In the genomic region with DNA sequence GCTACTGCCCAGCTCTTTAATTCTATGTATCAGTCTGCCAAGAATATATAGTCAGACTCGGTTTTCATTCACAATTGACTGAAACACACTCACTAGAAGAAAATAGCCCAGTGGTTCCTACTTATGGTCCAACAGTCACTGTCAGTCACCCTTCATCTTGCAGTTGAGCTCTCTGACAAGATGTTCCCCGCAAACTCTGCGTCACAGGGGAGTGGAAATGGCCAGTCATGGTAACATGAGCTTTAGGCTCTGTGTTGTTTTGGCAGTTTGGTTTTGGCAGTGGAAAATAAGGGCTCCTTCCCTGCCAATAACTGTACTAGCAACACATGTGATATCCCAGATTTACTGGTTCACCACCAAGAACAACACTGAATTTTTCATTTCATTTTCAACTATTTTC, we compare ENCODE assay signal across 13 cellular contexts.
A peak's percentile ranks its signal among the peaks of the same experiment; 100 is the strongest.
DNase-seq lines count a peak whose midpoint lies in the region; TF ChIP-seq lines count a peak whose summit lies in the region.
"Had no signal": no experiment of that assay in that cellular context is flagged by ENCODE, and none has a peak within 500 bp of the region (broad histone marks: within the 10 kb centered on the region; RNA-seq: fewer than 3 reads in every experiment).

No MANE protein-coding gene starts in this region.

- H3K27ac ChIP-seq in esophagus muscularis mucosa (replicated peaks in 1 of 4) (peak overlapping the region; percentile 32 to 52 (median 40)), mesendoderm (ENCODE audit: low read depth, low read length) (no peak overlapping the region)

- no peak overlapping the region for H2BK5ac ChIP-seq in mesendoderm (ENCODE audit: low read length)

- no peaks in the 10 kb centered on the region for H3K9me3 ChIP-seq in esophagus muscularis mucosa

- TF ChIP-seq CTCF in esophagus muscularis mucosa (IDR thresholded peaks at IDR 0.05): no peak
- no peak for TF ChIP-seq CTCF in nephron progenitor cell (IDR thresholded peaks at IDR 0.05)

- peak overlapping the region; percentile 54 for H3K27ac Mint-ChIP-seq in nephron progenitor cell
- H3K27ac Mint-ChIP-seq: activated T-cell treated with anti-CD3 and anti-CD28 coated beads, Interleukin-2, amount 50 U/mL, for 72 hours had no signal

- no peaks in the 10 kb centered on the region for H3K9me3 Mint-ChIP-seq in nephron progenitor cell
- H3K9me3 Mint-ChIP-seq: activated T-cell treated with anti-CD3 and anti-CD28 coated beads, Interleukin-2, amount 50 U/mL, for 72 hours; IgD-negative memory B cell had no signal

- H2AK5ac ChIP-seq in mesendoderm (ENCODE audit: low read length): no peak overlapping the region

- H3K79me2 ChIP-seq in mesendoderm (ENCODE audit: control insufficient read depth, insufficient read depth, low read length): no peaks in the 10 kb centered on the region

- peaks cover 31% of the 10 kb centered on the region for H3K36me3 Mint-ChIP-seq in nephron progenitor cell (ENCODE audit: low read depth)
- H3K36me3 Mint-ChIP-seq: IgD-negative memory B cell had no signal

- H3K23ac ChIP-seq in mesendoderm (ENCODE audit: low read length): no peak overlapping the region

- H4K5ac ChIP-seq in mesendoderm (ENCODE audit: low read length): no peak overlapping the region

- H3K36me3 ChIP-seq in esophagus muscularis mucosa (peaks cover 0 to 11% (median 0%) of the 10 kb centered on the region in 4 donors), mesendoderm (ENCODE audit: control insufficient read depth, insufficient read depth, low read length) (no peaks in the 10 kb centered on the region)

- peak; percentile 18 for DNase-seq in RPMI7951 (ENCODE audit: low read depth)
- DNase-seq in esophagus muscularis mucosa (ENCODE audit: extremely low spot score): peak; percentile 91
- DNase-seq in nephron progenitor cell: no peak
- DNase-seq in NOMO-1 treated with DMSO at 0.1 percent for 48 hours (lab: John Stamatoyannopoulos, UW; ENCODE audit: unreplicated experiment): no peak
- no peak for DNase-seq in cerebellar nuclear complex (lab: John Stamatoyannopoulos, UW)
- DNase-seq in mesendoderm: no peak
- DNase-seq in NCI-H774 (lab: John Stamatoyannopoulos, UW): no peak
- DNase-seq: activated CD4-positive, alpha-beta T cell treated with anti-CD3 and anti-CD28 coated beads for 1 hour; DMS 273 treated with DMSO at 0.1 percent for 48 hours; stimulated activated naive CD4-positive, alpha-beta T cell treated with Interleukin-2 at 50 U/mL for 16 hours had no signal

- no peaks in the 10 kb centered on the region for H3K27me3 Mint-ChIP-seq in nephron progenitor cell (ENCODE audit: low read depth, poor library complexity)
- H3K27me3 Mint-ChIP-seq: IgD-negative memory B cell had no signal

- no peaks in the 10 kb centered on the region for H3K79me1 ChIP-seq in mesendoderm (ENCODE audit: low read length)

- peaks cover 29% of the 10 kb centered on the region for H3K4me1 Mint-ChIP-seq in nephron progenitor cell

- TF ChIP-seq POLR2A in esophagus muscularis mucosa (IDR thresholded peaks at IDR 0.05; ENCODE audit: low read depth): no peak

- no peak overlapping the region for H2BK15ac ChIP-seq in mesendoderm (replicated peaks; ENCODE audit: low read depth)

- intact Hi-C loops in esophagus muscularis mucosa (cut with DNase I): no loop called here

- no peak overlapping the region for H4K8ac ChIP-seq in mesendoderm (ENCODE audit: low read depth, low read length)

- H3K56ac ChIP-seq in mesendoderm (ENCODE audit: low read length): no peak overlapping the region

- H3K4me1 ChIP-seq in esophagus muscularis mucosa (peaks cover 0 to 4% (median 0%) of the 10 kb centered on the region in 4 donors), mesendoderm (ENCODE audit: control insufficient read depth, low read depth, low read length) (no peaks in the 10 kb centered on the region)

- TF ChIP-seq EP300 in esophagus muscularis mucosa (IDR thresholded peaks at IDR 0.05): no peak

- H2BK120ac ChIP-seq in mesendoderm (ENCODE audit: low read depth, low read length): no peak overlapping the region

- H3K4me2 ChIP-seq in mesendoderm (ENCODE audit: low read length): no peak overlapping the region

- H3K27me3 ChIP-seq in esophagus muscularis mucosa (no peaks in the 10 kb centered on the region), mesendoderm (ENCODE audit: insufficient read depth, low read length, poor library complexity) (no peaks in the 10 kb centered on the region)

- no peak overlapping the region for H3K9ac ChIP-seq in mesendoderm (ENCODE audit: low read length)

- whole genome bisulfite sequencing in esophagus muscularis mucosa: 55% methylated on average over 3 of the region's 3 CpGs
- no CpG with 5 or more reads among the region's 3 CpGs for WGBS in mesendoderm (ENCODE audit: extremely low coverage, insufficient coverage, low lambda C conversion rate)

- no peak overlapping the region for H3K4ac ChIP-seq in mesendoderm (ENCODE audit: low read depth, low read length)

- no peak overlapping the region for H3K4me3 ChIP-seq in esophagus muscularis mucosa
- H3K4me3 ChIP-seq in mesendoderm (ENCODE audit: low read length): no peak overlapping the region
- H3K4me3 ChIP-seq: GM12878 had no signal

- no peak overlapping the region for H3K4me3 Mint-ChIP-seq in nephron progenitor cell
- H3K4me3 Mint-ChIP-seq: activated T-cell treated with anti-CD3 and anti-CD28 coated beads, Interleukin-2, amount 50 U/mL, for 72 hours; IgD-negative memory B cell had no signal

- no peak overlapping the region for H3K18ac ChIP-seq in mesendoderm (ENCODE audit: low read length)

Comparison
In these comparisons a context has a peak if more than half of its experiments do, and no peak if none do; other contexts are left out.
1. DNase-seq: peak in RPMI7951 (single experiment) and esophagus muscularis mucosa (single experiment); none in nephron progenitor cell (single experiment), NOMO-1 treated with DMSO at 0.1 percent for 48 hours (single experiment), cerebellar nuclear complex (0 of 2), mesendoderm (single experiment) and NCI-H774 (single experiment).